In genomic region chr7:133828906-133829305, GRCh38 we compare ENCODE assay signal across 21 cellular contexts.
"Had no signal": no experiment of that assay in that cellular context is flagged by ENCODE, and none has a peak within 500 bp of the region (broad histone marks: within the 10 kb centered on the region; RNA-seq: fewer than 3 reads in every experiment).

No MANE protein-coding gene starts in this region.

- H3K9me3 ChIP-seq: gastrocnemius medialis, pancreas, psoas muscle, right atrium auricular region had no signal

- H3K4me2 ChIP-seq: hepatocyte had no signal

- H2AFZ ChIP-seq: hepatocyte had no signal

- H3K4me1 ChIP-seq: breast epithelium, pancreas, tibial nerve had no signal

- H3K27ac ChIP-seq: breast epithelium, epithelial cell of prostate, hepatocyte, pancreas, right atrium auricular region, tibial nerve, VCaP had no signal

- H3K79me2 ChIP-seq: hepatocyte had no signal

- H3K27me3 ChIP-seq: breast epithelium, gastrocnemius medialis, hepatocyte, pancreas, right atrium auricular region, tibial nerve had no signal

- ATAC-seq: activated CD4-positive, CD25-positive, alpha-beta regulatory T cell treated with anti-CD3 and anti-CD28 coated beads, Interleukin-2, amount 50 U/mL, for 24 hours; gastrocnemius medialis; left colon; pancreas had no signal

- DNase-seq: activated CD4-positive, alpha-beta memory T cell treated with anti-CD3 and anti-CD28 coated beads for 36 hours; activated CD4-positive, alpha-beta T cell treated with anti-CD3 and anti-CD28 coated beads, Interleukin-2, amount 10 ng/mL, durations not matched to agents 24 days and 14 days; activated CD8-positive, alpha-beta memory T cell treated with anti-CD3 and anti-CD28 coated beads, Interleukin-2, amount 50 U/mL, for 4 hours; activated gamma-delta T cell; activated naive CD4-positive, alpha-beta T cell treated with anti-CD3 and anti-CD28 coated beads, Interleukin-2, amount 10 ng/mL, durations not matched to agents 7 days and 5 days; activated T-cell treated with anti-CD3 and anti-CD28 coated beads, Interleukin-2, amount 50 U/mL, for 24 hours; effector CD4-positive, alpha-beta T cell; gastrocnemius medialis; left colon; naive B cell; pancreas; psoas muscle; stimulated activated CD4-positive, alpha-beta T cell treated with anti-CD3 and anti-CD28 coated beads, Interleukin-15, amount 100 ng/mL, for 24 hours; stimulated activated naive CD4-positive, alpha-beta T cell had no signal

- H3K4me3 ChIP-seq: breast epithelium, gastrocnemius medialis, hepatocyte, pancreas, psoas muscle, right atrium auricular region, tibial nerve had no signal

- H3K36me3 ChIP-seq: breast epithelium, gastrocnemius medialis, pancreas, right atrium auricular region had no signal
